1 cellular context compared by ENCODE assay signal in genomic region chr5:173878224-173878967, GRCh38.
TF ChIP-seq lines count a peak whose summit lies in the region.

No MANE protein-coding gene starts in this region.

TF ChIP-seq in K562, 482 proteins besides CTCF, POLR2A, EP300 and RAD21 (continued from another document and continues in another):
- 0 out of 2 replicates have a peak, but pooled peaks have one; percentile 43 for TF ChIP-seq ELF2 (CRISPR knock-in tag; IDR thresholded peaks at IDR 0.05)
- TF ChIP-seq HSF4 (CRISPR knock-in tag; IDR thresholded peaks at IDR 0.05; ENCODE audit: borderline replicate concordance), result no peak
- TF ChIP-seq FIP1L1 (IDR thresholded peaks at IDR 0.05; ENCODE audit: low read depth, low read length, poor library complexity, severe bottlenecking), result no peak
- TF ChIP-seq VEZF1 (CRISPR knock-in tag; IDR thresholded peaks at IDR 0.05), result no peak
- TF ChIP-seq ZBTB12 (CRISPR knock-in tag; IDR thresholded peaks at IDR 0.05), result no peak
- no peak for TF ChIP-seq JUNB (CRISPR knock-in tag; conservative IDR thresholded peaks at IDR 0.05)
- 0 out of 2 replicates have a peak, but pooled peaks have one; percentile 24 for TF ChIP-seq ADNP (tag; IDR thresholded peaks at IDR 0.05)
- no peak for TF ChIP-seq TGIF2 (CRISPR knock-in tag; IDR thresholded peaks at IDR 0.05)
- TF ChIP-seq USF2 (CRISPR knock-in tag; IDR thresholded peaks at IDR 0.05), result no peak
- no peak for TF ChIP-seq KAT2B (IDR thresholded peaks at IDR 0.05; ENCODE audit: low read depth, low read length)
- TF ChIP-seq HES1 (IDR thresholded peaks at IDR 0.05; ENCODE audit: low read depth), result no peak
- TF ChIP-seq U2AF1 (optimal IDR thresholded peaks at IDR 0.05; ENCODE audit: low read depth, low read length), result no peak
- TF ChIP-seq CTBP1 (IDR thresholded peaks at IDR 0.05; ENCODE audit: borderline replicate concordance), result no peak
- TF ChIP-seq ZNF3 (CRISPR knock-in tag; IDR thresholded peaks at IDR 0.05), result no peak
- no peak for TF ChIP-seq FOXP4 (CRISPR knock-in tag; IDR thresholded peaks at IDR 0.05; ENCODE audit: borderline replicate concordance)
- TF ChIP-seq ZBTB11 (CRISPR knock-in tag; IDR thresholded peaks at IDR 0.05), result peak in 1 of 3 experiments; percentile 35; a peak in 2 of 6 replicates
- TF ChIP-seq ZBTB1 (CRISPR knock-in tag; IDR thresholded peaks at IDR 0.05; ENCODE audit: borderline replicate concordance, low read depth), result no peak
- no peak for TF ChIP-seq TCF7L2 (IDR thresholded peaks at IDR 0.05; ENCODE audit: low read depth, low read length)
- no peak for TF ChIP-seq CBX5 (IDR thresholded peaks at IDR 0.05; ENCODE audit: borderline replicate concordance, low read depth)
- no peak for TF ChIP-seq TEAD2 (tag; IDR thresholded peaks at IDR 0.05)
- TF ChIP-seq MCM7 (IDR thresholded peaks at IDR 0.05), result no peak
- TF ChIP-seq SREBF2 (CRISPR knock-in tag; IDR thresholded peaks at IDR 0.05), result no peak
- no peak for TF ChIP-seq KLF13 (tag; IDR thresholded peaks at IDR 0.05; ENCODE audit: borderline replicate concordance, low read depth)
- peak; percentile 18; the same call in 1 of the 2 replicates for TF ChIP-seq CXXC5 (CRISPR knock-in tag; IDR thresholded peaks at IDR 0.05)
- TF ChIP-seq MAX (CRISPR knock-in tag; IDR thresholded peaks at IDR 0.05), result no peak
- TF ChIP-seq ZNF695 (CRISPR knock-in tag; IDR thresholded peaks at IDR 0.05), result no peak
- peak; percentile 24; the same call in 1 of the 2 replicates for TF ChIP-seq DPF2 (IDR thresholded peaks at IDR 0.05)
- no peak for TF ChIP-seq ZNF124 (CRISPR knock-in tag; IDR thresholded peaks at IDR 0.05)
- no peak for TF ChIP-seq PHB2 (IDR thresholded peaks at IDR 0.05; ENCODE audit: low read depth)
- TF ChIP-seq FUS (optimal IDR thresholded peaks at IDR 0.05; ENCODE audit: low read depth, low read length), result no peak
- TF ChIP-seq PYGO2 (tag; IDR thresholded peaks at IDR 0.05), result no peak
- TF ChIP-seq FOXA1 (IDR thresholded peaks at IDR 0.05; ENCODE audit: borderline replicate concordance), result no peak
- TF ChIP-seq ID3 (CRISPR knock-in tag; IDR thresholded peaks at IDR 0.05), result no peak
- TF ChIP-seq ID3 (tag; IDR thresholded peaks at IDR 0.05), result 0 out of 2 replicates have a peak, but pooled peaks have one; percentile 37
- TF ChIP-seq STAT5A (IDR thresholded peaks at IDR 0.05; ENCODE audit: borderline replicate concordance, low read length), result 0 out of 2 replicates have a peak, but pooled peaks have one; percentile 20
- no peak for TF ChIP-seq PURB (CRISPR knock-in tag; IDR thresholded peaks at IDR 0.05; ENCODE audit: low read depth)
- TF ChIP-seq CHD1 (IDR thresholded peaks at IDR 0.05; ENCODE audit: low read length), result no peak
- 0 out of 2 replicates have a peak, but pooled peaks have one; percentile 27 for TF ChIP-seq BACH1 (tag; IDR thresholded peaks at IDR 0.05)
- peak; percentile 61; the same call in 1 of the 2 replicates for TF ChIP-seq TAL1 (IDR thresholded peaks at IDR 0.05)
- TF ChIP-seq CGGBP1 (CRISPR knock-in tag; IDR thresholded peaks at IDR 0.05), result no peak
- no peak for TF ChIP-seq BCLAF1 (IDR thresholded peaks at IDR 0.05; ENCODE audit: borderline replicate concordance in 1 of 2, control insufficient read depth in 1 of 2, low read depth in 2 of 2, low read length in 1 of 2)
- peak; percentile 75; the same call in 1 of the 2 replicates for TF ChIP-seq ZNF175 (CRISPR knock-in tag; IDR thresholded peaks at IDR 0.05; ENCODE audit: low read depth)
- no peak for TF ChIP-seq ARID3A (IDR thresholded peaks at IDR 0.05; ENCODE audit: borderline replicate concordance, low read depth, low read length)
- no peak for TF ChIP-seq ZNF436 (CRISPR knock-in tag; IDR thresholded peaks at IDR 0.05)
- TF ChIP-seq JUND (IDR thresholded peaks at IDR 0.05; ENCODE audit: borderline replicate concordance, low read depth, low read length), result no peak
- peak; percentile 37; the same call in 1 of the 3 replicates for TF ChIP-seq JUND (tag; IDR thresholded peaks at IDR 0.05; ENCODE audit: borderline replicate concordance, low read depth, low read length)
- TF ChIP-seq E2F1 (CRISPR knock-in tag; IDR thresholded peaks at IDR 0.05), result no peak
- no peak for TF ChIP-seq IRF9 (tag; IDR thresholded peaks at IDR 0.05)
- TF ChIP-seq COPS2 (conservative IDR thresholded peaks at IDR 0.05), result no peak
- TF ChIP-seq ZNF778 (CRISPR knock-in tag; IDR thresholded peaks at IDR 0.05), result no peak
